In genomic region chr14:28966416-28967233, GRCh38 we compare ENCODE assay signal across 17 cellular contexts.
DNase-seq lines count a peak whose midpoint lies in the region; ATAC-seq lines count a peak whose summit lies in the region.
"Had no signal": no experiment of that assay in that cellular context is flagged by ENCODE, and none has a peak within 500 bp of the region (broad histone marks: within the 10 kb centered on the region; RNA-seq: fewer than 3 reads in every experiment).

No MANE protein-coding gene starts in this region.

- no peaks in the 10 kb centered on the region for H3K4me1 Mint-ChIP-seq in activated CD4-positive, alpha-beta T cell treated with anti-CD3 and anti-CD28 coated beads for 36 hours
- H3K4me1 Mint-ChIP-seq: T-cell had no signal

- no peak overlapping the region for H3K27ac Mint-ChIP-seq in activated CD4-positive, alpha-beta T cell treated with anti-CD3 and anti-CD28 coated beads for 36 hours
- H3K27ac Mint-ChIP-seq: T-cell had no signal

- no peaks in the 10 kb centered on the region for H3K9me3 ChIP-seq in mesenchymal stem cell (ENCODE audit: control insufficient read depth, low read length)

- no peak overlapping the region for H2BK120ac ChIP-seq in mesenchymal stem cell (ENCODE audit: low read depth, low read length)

- H3K4me3 Mint-ChIP-seq in activated CD4-positive, alpha-beta T cell treated with anti-CD3 and anti-CD28 coated beads for 36 hours: no peak overlapping the region
- H3K4me3 Mint-ChIP-seq: T-cell had no signal

- no peak for DNase-seq in mesenchymal stem cell
- DNase-seq in NCI-H774 (lab: John Stamatoyannopoulos, UW): no peak
- no peak for DNase-seq in NCI-H1694 treated with DMSO at 0.1 percent for 48 hours (lab: John Stamatoyannopoulos, UW)
- no peak for DNase-seq in activated CD4-positive, alpha-beta T cell treated with anti-CD3 and anti-CD28 coated beads for 36 hours
- DNase-seq: activated CD4-positive, alpha-beta T cell treated with anti-CD3 and anti-CD28 coated beads for 4 hours; cerebellar nuclear complex; GM23248; NCI-H1694; NCI-H526 treated with DMSO at 0.1 percent for 48 hours; nucleus accumbens; stomach; T-cell had no signal

- H4K91ac ChIP-seq in mesenchymal stem cell (ENCODE audit: low read length): no peak overlapping the region

- H3K9ac ChIP-seq in mesenchymal stem cell (ENCODE audit: low read length): no peak overlapping the region
- H3K9ac ChIP-seq: GM23248 had no signal

- no CpG with 5 or more reads among the region's 2 CpGs for WGBS in mesenchymal stem cell

- H2AFZ ChIP-seq in mesenchymal stem cell (ENCODE audit: low read depth, low read length): no peak overlapping the region
- H2AFZ ChIP-seq: GM23248 had no signal

- H3K27ac ChIP-seq in mesenchymal stem cell (ENCODE audit: low read length, poor library complexity, severe bottlenecking): no peak overlapping the region
- H3K27ac ChIP-seq: GM23248, skin epidermis, stomach had no signal

- POLR2A ChIA-PET in activated CD4-positive, alpha-beta T cell treated with anti-CD3 and anti-CD28 coated beads for 36 hours (lab: Charles Lee): no interaction called here

- H2BK5ac ChIP-seq in mesenchymal stem cell (ENCODE audit: low read depth, low read length, poor library complexity, severe bottlenecking): no peak overlapping the region

- no peaks in the 10 kb centered on the region for H3K27me3 Mint-ChIP-seq in activated CD4-positive, alpha-beta T cell treated with anti-CD3 and anti-CD28 coated beads for 36 hours
- H3K27me3 Mint-ChIP-seq: T-cell had no signal

- no peak overlapping the region for H3K18ac ChIP-seq in mesenchymal stem cell (ENCODE audit: low read depth in 1 of 2, low read length in 2 of 2)

- ATAC-seq in GM18502 (IDR thresholded peaks at IDR 0.05; ENCODE audit: poor library complexity, unreplicated experiment) (peak; percentile 77), GM19452 (IDR thresholded peaks at IDR 0.05; ENCODE audit: unreplicated experiment) (peak; percentile 91), HG02763 (IDR thresholded peaks at IDR 0.05; ENCODE audit: unreplicated experiment) (peak; percentile 70), HG03432 (IDR thresholded peaks at IDR 0.05; ENCODE audit: unreplicated experiment) (peak; percentile 90)
- ATAC-seq in activated CD4-positive, alpha-beta T cell treated with anti-CD3 and anti-CD28 coated beads for 36 hours: no peak
- ATAC-seq: T-cell had no signal

- H4K8ac ChIP-seq in mesenchymal stem cell (ENCODE audit: low read length): no peak overlapping the region

- H3K79me1 ChIP-seq in mesenchymal stem cell (replicated peaks; ENCODE audit: low read length, poor library complexity, severe bottlenecking): no peaks in the 10 kb centered on the region

- H3K14ac ChIP-seq in mesenchymal stem cell (ENCODE audit: low read length in 2 of 2): no peak overlapping the region

- H3K27me3 ChIP-seq in mesenchymal stem cell (ENCODE audit: control insufficient read depth in 1 of 2, insufficient read depth in 1 of 2, low read length in 2 of 2): no peaks in the 10 kb centered on the region
- H3K27me3 ChIP-seq: stomach had no signal

- H3K9me3 Mint-ChIP-seq in activated CD4-positive, alpha-beta T cell treated with anti-CD3 and anti-CD28 coated beads for 36 hours (ENCODE audit: low read depth): peaks cover 4% of the 10 kb centered on the region

- H3K23ac ChIP-seq in mesenchymal stem cell (ENCODE audit: low read length in 2 of 2): no peak overlapping the region

- no peak overlapping the region for H2BK15ac ChIP-seq in mesenchymal stem cell (ENCODE audit: low read depth, poor library complexity, severe bottlenecking)

- H2BK12ac ChIP-seq in mesenchymal stem cell (ENCODE audit: low read length in 2 of 2): no peak overlapping the region

- H3K36me3 Mint-ChIP-seq in activated CD4-positive, alpha-beta T cell treated with anti-CD3 and anti-CD28 coated beads for 36 hours (ENCODE audit: low read depth): no peaks in the 10 kb centered on the region
- H3K36me3 Mint-ChIP-seq: T-cell had no signal

- H3K4ac ChIP-seq in mesenchymal stem cell (ENCODE audit: low read depth in 1 of 2, low read length in 2 of 2): no peak overlapping the region

- H3K36me3 ChIP-seq in mesenchymal stem cell (ENCODE audit: control insufficient read depth in 1 of 2, insufficient read depth in 2 of 2, low read depth in 1 of 2, low read length in 2 of 2): no peaks in the 10 kb centered on the region
- H3K36me3 ChIP-seq: stomach had no signal

- H3K4me1 ChIP-seq in mesenchymal stem cell (ENCODE audit: control insufficient read depth, insufficient read depth, low read depth, low read length): no peaks in the 10 kb centered on the region
- H3K4me1 ChIP-seq: stomach had no signal

- no peak overlapping the region for H2AK5ac ChIP-seq in mesenchymal stem cell (ENCODE audit: low read length, severe bottlenecking)

- H3K4me2 ChIP-seq in mesenchymal stem cell (ENCODE audit: low read length, poor library complexity, severe bottlenecking): no peak overlapping the region

- CTCF ChIA-PET in activated CD4-positive, alpha-beta T cell treated with anti-CD3 and anti-CD28 coated beads for 36 hours (lab: Charles Lee): no interaction called here

- intact Hi-C loops in activated CD4-positive, alpha-beta T cell treated with anti-CD3 and anti-CD28 coated beads for 36 hours (cut with DNase I, micrococcal nuclease): no loop called here

- H3K4me3 ChIP-seq in mesenchymal stem cell (ENCODE audit: insufficient read depth in 1 of 2, low read depth in 1 of 2, low read length in 2 of 2): no peak overlapping the region
- H3K4me3 ChIP-seq: GM23248, skin epidermis, stomach had no signal
